Comparison of ENCODE assay signal across 9 cellular contexts in the genomic region with DNA sequence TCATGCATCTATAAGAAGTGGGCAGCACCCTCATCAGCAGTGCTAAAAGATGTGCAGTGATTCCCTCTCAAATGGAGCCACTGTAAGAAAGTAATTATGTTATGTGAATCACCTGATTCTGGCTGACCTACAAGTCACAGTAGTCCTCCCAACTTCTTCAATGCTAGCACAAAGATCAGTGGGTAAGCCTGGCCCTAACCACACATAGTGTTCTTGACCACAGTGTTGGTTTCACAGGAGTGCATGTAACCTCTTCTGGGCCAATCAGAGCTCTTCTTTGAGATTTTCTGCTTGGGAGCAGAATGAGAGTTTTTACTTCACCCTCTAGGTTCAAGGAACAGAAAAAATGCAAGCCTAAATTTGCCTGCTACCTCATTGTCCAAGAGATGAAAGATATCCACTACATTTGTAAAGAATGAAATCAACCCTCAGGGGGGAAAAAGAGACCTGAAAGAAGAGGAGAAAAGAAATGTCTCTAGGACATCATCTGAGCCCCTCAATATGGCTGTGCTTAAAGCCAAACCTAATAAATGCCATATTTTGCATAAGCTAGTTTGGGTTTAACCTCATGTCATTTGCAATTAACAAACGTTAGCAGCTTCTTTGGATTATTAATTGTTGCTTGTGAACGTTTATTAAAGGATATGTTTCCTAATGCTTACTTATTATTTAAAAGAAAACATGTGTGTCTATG.
DNase-seq lines count a peak whose midpoint lies in the region; ATAC-seq and TF ChIP-seq lines count a peak whose summit lies in the region.
"Had no signal": no experiment of that assay in that cellular context is flagged by ENCODE, and none has a peak within 500 bp of the region (broad histone marks: within the 10 kb centered on the region; RNA-seq: fewer than 3 reads in every experiment).

No MANE protein-coding gene starts in this region.

- no peaks in the 10 kb centered on the region for H3K4me1 ChIP-seq in Caco-2

- H3K9me3 ChIP-seq in Caco-2, result no peaks in the 10 kb centered on the region

- H3K27me3 Mint-ChIP-seq in mesothelial cell of epicardium (ENCODE audit: low read depth) (peaks cover 4% of the 10 kb centered on the region), Caco-2 (ENCODE audit: insufficient read depth, unreplicated experiment) (peaks cover 14% of the 10 kb centered on the region)

- no peak overlapping the region for H3K4me3 Mint-ChIP-seq in mesothelial cell of epicardium
- no peak overlapping the region for H3K4me3 Mint-ChIP-seq in Caco-2 (ENCODE audit: unreplicated experiment)

- CTCF ChIA-PET in Caco-2 (lab: Charles Lee), result no interaction called here

- no TSS peak for BruUV-seq in Caco-2 (replicated peaks; lab: Mats Ljungman, UMichigan)

- peak overlapping the region; percentile 37 for H3K27ac Mint-ChIP-seq in mesothelial cell of epicardium
- H3K27ac Mint-ChIP-seq in Caco-2 (ENCODE audit: unreplicated experiment), result no peak overlapping the region

- POLR2A ChIA-PET in Caco-2 (lab: Charles Lee), result no interaction called here

- no peak for DNase-seq in mesothelial cell of epicardium (ENCODE audit: low spot score in 2 of 2, unreplicated experiment in 2 of 2)
- no peak for DNase-seq in Caco-2
- DNase-seq in dedifferentiated amniotic fluid mesenchymal stem cell (ENCODE audit: extremely low spot score), result no peak
- no peak for DNase-seq in DMS79 treated with DMSO at 0.1 percent for 48 hours (lab: John Stamatoyannopoulos, UW)
- no peak for DNase-seq in AG08395 (ENCODE audit: low spot score)
- DNase-seq: dermis blood vessel endothelial cell had no signal

- peak; percentile 100 for ATAC-seq in GM18909 (IDR thresholded peaks at IDR 0.05; ENCODE audit: poor library complexity, unreplicated experiment)
- ATAC-seq in GM21825 (IDR thresholded peaks at IDR 0.05; ENCODE audit: unreplicated experiment), result peak; percentile 100
- ATAC-seq in HG03460 (IDR thresholded peaks at IDR 0.05; ENCODE audit: unreplicated experiment), result peak; percentile 100

- peaks cover 21% of the 10 kb centered on the region for H3K9me3 Mint-ChIP-seq in mesothelial cell of epicardium
- peaks cover 10% of the 10 kb centered on the region for H3K9me3 Mint-ChIP-seq in Caco-2 (ENCODE audit: unreplicated experiment)

- H3K36me3 Mint-ChIP-seq in mesothelial cell of epicardium, result peaks cover 3% of the 10 kb centered on the region
- H3K36me3 Mint-ChIP-seq in Caco-2 (ENCODE audit: insufficient read depth, unreplicated experiment), result no peaks in the 10 kb centered on the region

- H3K27me3 ChIP-seq in Caco-2 (replicated peaks; ENCODE audit: control insufficient read depth, insufficient read depth, low read length), result no peaks in the 10 kb centered on the region; the same call in 1 of the 2 replicates

- intact Hi-C loops in Caco-2 (cut with micrococcal nuclease; ENCODE audit: unreplicated experiment), result no loop called here

- no peak overlapping the region for H3K4me3 ChIP-seq in Caco-2 (ENCODE audit: low read depth, low read length)

- H3K36me3 ChIP-seq in Caco-2 (ENCODE audit: control insufficient read depth, insufficient read depth, low read length), result no peaks in the 10 kb centered on the region

- TF ChIP-seq CTCF in mesothelial cell of epicardium (IDR thresholded peaks at IDR 0.05; ENCODE audit: unreplicated experiment) (no peak), Caco-2 (IDR thresholded peaks at IDR 0.05; ENCODE audit: insufficient read depth in 1 of 2, low read depth in 1 of 2, low read length in 1 of 2, severe bottlenecking in 1 of 2, unreplicated experiment in 1 of 2) (no peak)

- peaks cover 28% of the 10 kb centered on the region for H3K4me1 Mint-ChIP-seq in mesothelial cell of epicardium
- no peaks in the 10 kb centered on the region for H3K4me1 Mint-ChIP-seq in Caco-2 (ENCODE audit: low read depth, unreplicated experiment)
